Comparison of ENCODE assay signal across 33 cellular contexts in the genomic region with DNA sequence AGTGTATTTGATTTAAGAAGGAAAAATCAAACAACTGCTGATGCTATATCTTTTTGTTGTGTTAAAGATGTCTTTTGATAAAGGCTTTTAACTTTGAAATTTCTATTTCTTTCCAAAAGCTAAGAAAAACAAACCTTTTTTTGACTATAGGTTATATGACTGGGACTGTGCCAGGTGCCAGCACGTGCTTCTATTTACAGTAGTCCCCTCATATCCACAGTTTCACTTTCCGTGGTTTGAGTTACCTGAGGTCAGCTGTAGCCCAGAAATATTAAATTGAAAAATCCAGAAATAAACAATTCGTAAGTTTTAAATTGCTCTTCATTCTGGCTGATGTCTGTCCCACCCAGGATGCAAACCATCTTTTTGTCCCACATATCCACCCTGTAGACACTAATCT.
"Had no signal": no experiment of that assay in that cellular context is flagged by ENCODE, and none has a peak within 500 bp of the region (broad histone marks: within the 10 kb centered on the region; RNA-seq: fewer than 3 reads in every experiment).

No MANE protein-coding gene starts in this region.

- DNase-seq: activated CD4-positive, alpha-beta T cell treated with anti-CD3 and anti-CD28 coated beads, Interleukin-2, amount 10 ng/mL, durations not matched to agents 24 days and 14 days; activated CD4-positive, alpha-beta T cell treated with anti-CD3 and anti-CD28 coated beads, Interleukin-2, amount 50 U/mL, for 4 hours; activated CD8-positive, alpha-beta T cell treated with anti-CD3 and anti-CD28 coated beads for 36 hours; activated effector memory CD4-positive, alpha-beta T cell treated with anti-CD3 and anti-CD28 coated beads, Interleukin-2, amount 50 U/mL, for 16 hours; activated naive CD4-positive, alpha-beta T cell; activated naive CD4-positive, alpha-beta T cell treated with anti-CD3 and anti-CD28 coated beads, Interleukin-2, amount 50 U/mL, for 16 hours; activated naive CD8-positive, alpha-beta T cell treated with anti-CD3 and anti-CD28 coated beads for 36 hours; activated T-cell treated with anti-CD3 and anti-CD28 coated beads, Interleukin-2, amount 50 U/mL, for 1 hour; activated T-cell treated with anti-CD3 and anti-CD28 coated beads, Interleukin-2, amount 50 U/mL, for 72 hours; amniotic stem cell; aorta; brain microvascular endothelial cell; central memory CD4-positive, alpha-beta T cell; KG1; NCI-H1105; NCI-H1417 treated with DMSO at 0.1 percent for 48 hours; NCI-H187 treated with DMSO at 0.1 percent for 48 hours; NCI-H2081 treated with DMSO at 0.1 percent for 48 hours; NCI-H2227 treated with DMSO at 0.1 percent for 48 hours; NCI-H446; NCI-H510A treated with DMSO at 0.1 percent for 48 hours; NCI-H526 treated with DMSO at 0.1 percent for 48 hours; NCI-H774; NK-92 treated with Interleukin-12 subunit alpha and Interleukin-12 subunit beta, amount 100 ng/mL, for 24 hours; PC-3; Peyer's patch; SIG-M5; T1000 had no signal

- FAIRE-seq: colon had no signal

- H3K9me3 ChIP-seq: Peyer's patch had no signal

- H3K4me3 ChIP-seq: Peyer's patch had no signal

- H3K36me3 ChIP-seq: brain microvascular endothelial cell, Peyer's patch had no signal

- H3K27ac ChIP-seq: brain microvascular endothelial cell, Peyer's patch, RWPE1 had no signal

- H3K27me3 ChIP-seq: brain microvascular endothelial cell, Peyer's patch had no signal

- H3K4me1 ChIP-seq: Peyer's patch had no signal

- ATAC-seq: activated CD8-positive, alpha-beta T cell treated with anti-CD3 and anti-CD28 coated beads for 36 hours; activated T-cell treated with anti-CD3 and anti-CD28 coated beads, Interleukin-2, amount 50 U/mL, for 72 hours; activated T-helper 17 cell treated with anti-CD3 and anti-CD28 coated beads, Interleukin-2, amount 50 U/mL, for 72 hours; PC-3; Right ventricle myocardium inferior; SK-N-SH treated with all-trans-retinoic acid at 6 μM for 48 hours had no signal
